ENCODE assay signal across 28 cellular contexts in genomic region chr10:32091046-32091445, GRCh38.
"Had no signal": no experiment of that assay in that cellular context is flagged by ENCODE, and none has a peak within 500 bp of the region (broad histone marks: within the 10 kb centered on the region; RNA-seq: fewer than 3 reads in every experiment).

No MANE protein-coding gene starts in this region.

- H2AFZ ChIP-seq: neural progenitor cell, parathyroid adenoma had no signal

- H3K4me3 ChIP-seq: neural progenitor cell, ovary, psoas muscle, right lobe of liver, sigmoid colon, smooth muscle cell, spleen, suprapubic skin, testis, tibial artery, transverse colon, upper lobe of right lung, uterus had no signal

- H3K9me3 ChIP-seq: ovary, psoas muscle, right lobe of liver, sigmoid colon, spleen, suprapubic skin, testis, tibial artery, transverse colon, upper lobe of right lung, uterus had no signal

- H3K27ac ChIP-seq: neural progenitor cell, ovary, parathyroid adenoma, psoas muscle, right lobe of liver, sigmoid colon, spleen, suprapubic skin, testis, tibial artery, transverse colon, upper lobe of right lung, uterus had no signal

- H3K36me3 ChIP-seq: neural progenitor cell, ovary, right lobe of liver, sigmoid colon, spleen, suprapubic skin, tibial artery, transverse colon, upper lobe of right lung, uterus had no signal

- H3K79me2 ChIP-seq: parathyroid adenoma had no signal

- H3K4me1 ChIP-seq: neural progenitor cell, parathyroid adenoma, psoas muscle, right lobe of liver, sigmoid colon, spleen, suprapubic skin, testis, tibial artery, upper lobe of right lung, uterus had no signal

- H3K27me3 ChIP-seq: neural progenitor cell, ovary, right lobe of liver, sigmoid colon, suprapubic skin, testis, tibial artery, transverse colon, upper lobe of right lung, uterus had no signal

- H3K9ac ChIP-seq: neural progenitor cell, parathyroid adenoma had no signal

- DNase-seq: natural killer cell; occipital lobe; ovary; posterior cingulate gyrus; psoas muscle; right cardiac atrium; right lobe of liver; sigmoid colon; spleen; stimulated activated CD4-positive, alpha-beta T cell treated with anti-CD3 and anti-CD28 coated beads, Interleukin-12 subunit alpha, Interleukin-12 subunit beta, amount 100 ng/mL, for 4 hours; stimulated activated CD4-positive, alpha-beta T cell treated with anti-CD3 and anti-CD28 coated beads, Interleukin-1b, Interleukin-23, amount 100 ng/mL, for 48 hours; stimulated activated CD4-positive, alpha-beta T cell treated with anti-CD3 and anti-CD28 coated beads, Interleukin-4, amount 100 ng/mL, for 1 hour; stimulated activated CD4-positive, alpha-beta T cell treated with anti-CD3 and anti-CD28 coated beads, Interleukin-4, amount 100 ng/mL, for 4 hours; stimulated activated CD8-positive, alpha-beta memory T cell treated with anti-CD3 and anti-CD28 coated beads, Interleukin-4, amount 100 ng/mL, for 48 hours; stimulated activated naive CD4-positive, alpha-beta T cell; stimulated activated naive CD8-positive, alpha-beta T cell treated with anti-CD3 and anti-CD28 coated beads, Interleukin-15, amount 100 ng/mL, for 72 hours; stimulated activated naive CD8-positive, alpha-beta T cell treated with anti-CD3 and anti-CD28 coated beads, Interleukin-15, Interleukin-2, amounts not matched to agents 100 U/mL and 50 U/mL, for 24 hours; substantia nigra; testis; tibial artery; transverse colon; upper lobe of right lung; uterus had no signal

- H3K4me2 ChIP-seq: neural progenitor cell, smooth muscle cell had no signal

- ATAC-seq: natural killer cell; psoas muscle; right cardiac atrium; right lobe of liver; stimulated activated memory B cell treated with anti-CD40 and anti-IgM and Interleukin-4, amounts not matched to agents 10 μg/mL and 1 μg/mL and 100 μg/mL, for 72 hours; stimulated activated naive CD8-positive, alpha-beta T cell treated with anti-CD3 and anti-CD28 coated beads, Interleukin-15, amount 100 ng/mL, for 72 hours; stimulated activated naive CD8-positive, alpha-beta T cell treated with anti-CD3 and anti-CD28 coated beads, Interleukin-15, Interleukin-2, amounts not matched to agents 100 U/mL and 50 U/mL, for 24 hours; upper lobe of right lung had no signal
